2 cellular contexts compared by ENCODE assay signal in the genomic region with DNA sequence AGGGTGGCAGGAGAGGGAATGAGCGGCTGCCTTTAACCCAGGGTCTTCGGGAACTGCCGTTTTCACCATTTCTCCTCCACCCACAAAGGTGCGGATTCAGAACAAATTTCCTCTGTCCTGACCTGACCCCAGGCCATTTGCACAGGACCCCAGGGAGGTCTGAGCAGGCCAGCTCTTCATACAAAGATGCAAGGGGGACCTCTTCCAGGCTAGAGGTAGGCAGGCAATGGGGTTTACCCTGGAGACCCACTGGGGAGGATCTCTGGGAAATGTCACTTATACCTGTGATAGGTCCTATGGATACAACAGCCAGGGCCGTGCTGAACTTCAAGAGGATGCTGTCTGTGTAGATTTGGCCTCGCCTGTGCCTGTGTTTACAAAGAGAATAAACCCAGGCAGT.
TF ChIP-seq lines count a peak whose summit lies in the region.

No MANE protein-coding gene starts in this region.

TF ChIP-seq in SK-N-SH, 30 proteins besides CTCF, POLR2A, EP300 and RAD21:
- TF ChIP-seq, protein P1, sequence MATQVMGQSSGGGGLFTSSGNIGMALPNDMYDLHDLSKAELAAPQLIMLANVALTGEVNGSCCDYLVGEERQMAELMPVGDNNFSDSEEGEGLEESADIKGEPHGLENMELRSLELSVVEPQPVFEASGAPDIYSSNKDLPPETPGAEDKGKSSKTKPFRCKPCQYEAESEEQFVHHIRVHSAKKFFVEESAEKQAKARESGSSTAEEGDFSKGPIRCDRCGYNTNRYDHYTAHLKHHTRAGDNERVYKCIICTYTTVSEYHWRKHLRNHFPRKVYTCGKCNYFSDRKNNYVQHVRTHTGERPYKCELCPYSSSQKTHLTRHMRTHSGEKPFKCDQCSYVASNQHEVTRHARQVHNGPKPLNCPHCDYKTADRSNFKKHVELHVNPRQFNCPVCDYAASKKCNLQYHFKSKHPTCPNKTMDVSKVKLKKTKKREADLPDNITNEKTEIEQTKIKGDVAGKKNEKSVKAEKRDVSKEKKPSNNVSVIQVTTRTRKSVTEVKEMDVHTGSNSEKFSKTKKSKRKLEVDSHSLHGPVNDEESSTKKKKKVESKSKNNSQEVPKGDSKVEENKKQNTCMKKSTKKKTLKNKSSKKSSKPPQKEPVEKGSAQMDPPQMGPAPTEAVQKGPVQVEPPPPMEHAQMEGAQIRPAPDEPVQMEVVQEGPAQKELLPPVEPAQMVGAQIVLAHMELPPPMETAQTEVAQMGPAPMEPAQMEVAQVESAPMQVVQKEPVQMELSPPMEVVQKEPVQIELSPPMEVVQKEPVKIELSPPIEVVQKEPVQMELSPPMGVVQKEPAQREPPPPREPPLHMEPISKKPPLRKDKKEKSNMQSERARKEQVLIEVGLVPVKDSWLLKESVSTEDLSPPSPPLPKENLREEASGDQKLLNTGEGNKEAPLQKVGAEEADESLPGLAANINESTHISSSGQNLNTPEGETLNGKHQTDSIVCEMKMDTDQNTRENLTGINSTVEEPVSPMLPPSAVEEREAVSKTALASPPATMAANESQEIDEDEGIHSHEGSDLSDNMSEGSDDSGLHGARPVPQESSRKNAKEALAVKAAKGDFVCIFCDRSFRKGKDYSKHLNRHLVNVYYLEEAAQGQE (IDR thresholded peaks at IDR 0.05; ENCODE audit: low read depth, low read length) = no peak
- TF ChIP-seq RFX5 (IDR thresholded peaks at IDR 0.05; ENCODE audit: low read length) (no peak), TCF12 (IDR thresholded peaks at IDR 0.05) (no peak), EZH2phosphoT487 (IDR thresholded peaks at IDR 0.05; ENCODE audit: borderline replicate concordance, low read depth) (no peak), SMC3 (IDR thresholded peaks at IDR 0.05; ENCODE audit: low read depth, low read length) (no peak), ELF1 (IDR thresholded peaks at IDR 0.05) (no peak), RCOR1 (IDR thresholded peaks at IDR 0.05; ENCODE audit: low read length) (no peak), YY1 (IDR thresholded peaks at IDR 0.05; ENCODE audit: low read depth) (no peak), JUND (IDR thresholded peaks at IDR 0.05) (no peak), TAF1 (IDR thresholded peaks at IDR 0.05; ENCODE audit: borderline replicate concordance, low read depth, low read length) (no peak), GATA2 (CRISPR knock-in tag; IDR thresholded peaks at IDR 0.05) (no peak), NFIC (IDR thresholded peaks at IDR 0.05; ENCODE audit: borderline replicate concordance) (no peak), GABPA (IDR thresholded peaks at IDR 0.05; ENCODE audit: low read depth) (no peak), FOSL2 (IDR thresholded peaks at IDR 0.05; ENCODE audit: borderline replicate concordance, low read depth) (no peak), FOXM1 (IDR thresholded peaks at IDR 0.05; ENCODE audit: low read depth) (no peak), NRF1 (IDR thresholded peaks at IDR 0.05; ENCODE audit: low read depth, low read length) (no peak)
- TF ChIP-seq, protein P2, sequence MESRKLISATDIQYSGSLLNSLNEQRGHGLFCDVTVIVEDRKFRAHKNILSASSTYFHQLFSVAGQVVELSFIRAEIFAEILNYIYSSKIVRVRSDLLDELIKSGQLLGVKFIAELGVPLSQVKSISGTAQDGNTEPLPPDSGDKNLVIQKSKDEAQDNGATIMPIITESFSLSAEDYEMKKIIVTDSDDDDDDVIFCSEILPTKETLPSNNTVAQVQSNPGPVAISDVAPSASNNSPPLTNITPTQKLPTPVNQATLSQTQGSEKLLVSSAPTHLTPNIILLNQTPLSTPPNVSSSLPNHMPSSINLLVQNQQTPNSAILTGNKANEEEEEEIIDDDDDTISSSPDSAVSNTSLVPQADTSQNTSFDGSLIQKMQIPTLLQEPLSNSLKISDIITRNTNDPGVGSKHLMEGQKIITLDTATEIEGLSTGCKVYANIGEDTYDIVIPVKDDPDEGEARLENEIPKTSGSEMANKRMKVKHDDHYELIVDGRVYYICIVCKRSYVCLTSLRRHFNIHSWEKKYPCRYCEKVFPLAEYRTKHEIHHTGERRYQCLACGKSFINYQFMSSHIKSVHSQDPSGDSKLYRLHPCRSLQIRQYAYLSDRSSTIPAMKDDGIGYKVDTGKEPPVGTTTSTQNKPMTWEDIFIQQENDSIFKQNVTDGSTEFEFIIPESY (IDR thresholded peaks at IDR 0.05; ENCODE audit: borderline replicate concordance, low read depth) = no peak
- TF ChIP-seq, protein P3, sequence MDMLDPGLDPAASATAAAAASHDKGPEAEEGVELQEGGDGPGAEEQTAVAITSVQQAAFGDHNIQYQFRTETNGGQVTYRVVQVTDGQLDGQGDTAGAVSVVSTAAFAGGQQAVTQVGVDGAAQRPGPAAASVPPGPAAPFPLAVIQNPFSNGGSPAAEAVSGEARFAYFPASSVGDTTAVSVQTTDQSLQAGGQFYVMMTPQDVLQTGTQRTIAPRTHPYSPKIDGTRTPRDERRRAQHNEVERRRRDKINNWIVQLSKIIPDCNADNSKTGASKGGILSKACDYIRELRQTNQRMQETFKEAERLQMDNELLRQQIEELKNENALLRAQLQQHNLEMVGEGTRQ (IDR thresholded peaks at IDR 0.05; ENCODE audit: borderline replicate concordance, low read depth, low read length) = no peak
- TF ChIP-seq, protein P4, sequence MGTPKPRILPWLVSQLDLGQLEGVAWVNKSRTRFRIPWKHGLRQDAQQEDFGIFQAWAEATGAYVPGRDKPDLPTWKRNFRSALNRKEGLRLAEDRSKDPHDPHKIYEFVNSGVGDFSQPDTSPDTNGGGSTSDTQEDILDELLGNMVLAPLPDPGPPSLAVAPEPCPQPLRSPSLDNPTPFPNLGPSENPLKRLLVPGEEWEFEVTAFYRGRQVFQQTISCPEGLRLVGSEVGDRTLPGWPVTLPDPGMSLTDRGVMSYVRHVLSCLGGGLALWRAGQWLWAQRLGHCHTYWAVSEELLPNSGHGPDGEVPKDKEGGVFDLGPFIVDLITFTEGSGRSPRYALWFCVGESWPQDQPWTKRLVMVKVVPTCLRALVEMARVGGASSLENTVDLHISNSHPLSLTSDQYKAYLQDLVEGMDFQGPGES (IDR thresholded peaks at IDR 0.05; ENCODE audit: low read depth, low read length) = no peak
- TF ChIP-seq, protein P5, sequence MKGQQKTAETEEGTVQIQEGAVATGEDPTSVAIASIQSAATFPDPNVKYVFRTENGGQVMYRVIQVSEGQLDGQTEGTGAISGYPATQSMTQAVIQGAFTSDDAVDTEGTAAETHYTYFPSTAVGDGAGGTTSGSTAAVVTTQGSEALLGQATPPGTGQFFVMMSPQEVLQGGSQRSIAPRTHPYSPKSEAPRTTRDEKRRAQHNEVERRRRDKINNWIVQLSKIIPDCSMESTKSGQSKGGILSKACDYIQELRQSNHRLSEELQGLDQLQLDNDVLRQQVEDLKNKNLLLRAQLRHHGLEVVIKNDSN (IDR thresholded peaks at IDR 0.05; ENCODE audit: borderline replicate concordance, low read depth) = no peak

TF ChIP-seq in SK-N-SH treated with all-trans-retinoic acid at 6 μM for 48 hours, 23 proteins besides CTCF, POLR2A, EP300 and RAD21 (continued from another document):
- no peak for TF ChIP-seq PPARA (CRISPR knock-in tag; IDR thresholded peaks at IDR 0.05; ENCODE audit: borderline replicate concordance)
- no peak for TF ChIP-seq CSDC2 (CRISPR knock-in tag; IDR thresholded peaks at IDR 0.05)
